Comparison of ENCODE assay signal across 1 cellular context in the genomic region with DNA sequence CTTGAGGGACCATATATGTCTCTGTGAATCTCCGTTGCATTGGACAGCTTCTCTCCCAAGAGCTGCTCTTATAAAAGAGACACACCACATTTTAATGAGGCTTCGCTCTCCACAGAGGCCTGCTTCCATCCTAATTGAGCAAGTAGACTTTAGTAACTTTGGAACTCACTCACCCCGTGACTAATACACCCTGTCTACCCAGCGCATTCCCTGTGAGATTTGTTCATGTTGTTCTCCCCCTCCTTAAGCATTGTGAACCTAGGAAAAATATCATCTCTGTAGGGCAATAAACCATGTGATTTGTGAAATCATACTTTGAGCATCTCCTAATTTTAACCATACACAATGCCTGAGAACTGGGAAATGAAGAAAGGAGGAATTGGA.
TF ChIP-seq lines count a peak whose summit lies in the region.

No MANE protein-coding gene starts in this region.

TF ChIP-seq in IMR-90, 13 proteins besides CTCF, POLR2A, EP300 and RAD21 (continued from another document):
- peak; percentile 57; the same call in 1 of the 2 replicates for TF ChIP-seq CEBPB (IDR thresholded peaks at IDR 0.05; ENCODE audit: low read depth, low read length)
- TF ChIP-seq CHD1 (IDR thresholded peaks at IDR 0.05; ENCODE audit: low read depth, low read length), result no peak
- no peak for TF ChIP-seq NFE2L2 (IDR thresholded peaks at IDR 0.05; ENCODE audit: low read depth, low read length)
- TF ChIP-seq USF2 (IDR thresholded peaks at IDR 0.05; ENCODE audit: low read depth, low read length), result no peak; the same call in 1 of the 2 replicates
- no peak for TF ChIP-seq SMC3 (IDR thresholded peaks at IDR 0.05; ENCODE audit: low read depth, low read length)
- TF ChIP-seq BHLHE40 (IDR thresholded peaks at IDR 0.05; ENCODE audit: low read depth, low read length), result no peak
